1 cellular context compared by ENCODE assay signal in genomic region chr6:155408981-155409380, GRCh38.
TF ChIP-seq lines count a peak whose summit lies in the region.

No MANE protein-coding gene starts in this region.

TF ChIP-seq in GM23338, 12 proteins besides CTCF, POLR2A, EP300 and RAD21 (continued from another document):
- TF ChIP-seq ZNF462 (CRISPR knock-in tag; IDR thresholded peaks at IDR 0.05), result no peak
TF ChIP-seq in GM23338: peak in this region for 0.
